Comparison of ENCODE assay signal across 1 cellular context in the genomic region with DNA sequence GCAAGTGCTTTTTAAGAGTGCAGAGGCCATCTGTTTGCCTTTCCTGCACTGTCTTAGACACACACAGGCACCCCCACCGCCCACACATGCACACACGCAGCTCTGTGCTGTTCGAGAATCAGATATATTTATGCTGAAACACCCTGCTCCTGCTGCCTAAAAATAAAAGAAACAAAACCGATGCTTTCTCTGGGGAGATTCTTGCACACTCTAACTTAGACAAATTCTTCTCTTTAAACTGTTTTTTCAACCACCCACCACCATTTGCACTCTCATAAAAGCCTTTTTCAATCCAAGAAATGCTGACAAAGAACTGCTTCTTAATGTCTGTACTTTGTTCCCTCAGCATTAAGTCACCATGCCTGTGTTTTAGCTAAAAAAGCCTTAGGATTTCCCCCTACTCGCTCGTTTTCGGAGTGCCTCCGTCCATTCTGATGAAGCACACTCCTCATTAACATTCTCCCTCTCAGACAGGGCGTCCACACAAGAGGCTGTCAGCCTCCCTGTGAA.
TF ChIP-seq lines count a peak whose summit lies in the region.

No MANE protein-coding gene starts in this region.

TF ChIP-seq in HEK293, 187 proteins besides CTCF, POLR2A, EP300 and RAD21 (continued from another document):
- TF ChIP-seq, protein P1, sequence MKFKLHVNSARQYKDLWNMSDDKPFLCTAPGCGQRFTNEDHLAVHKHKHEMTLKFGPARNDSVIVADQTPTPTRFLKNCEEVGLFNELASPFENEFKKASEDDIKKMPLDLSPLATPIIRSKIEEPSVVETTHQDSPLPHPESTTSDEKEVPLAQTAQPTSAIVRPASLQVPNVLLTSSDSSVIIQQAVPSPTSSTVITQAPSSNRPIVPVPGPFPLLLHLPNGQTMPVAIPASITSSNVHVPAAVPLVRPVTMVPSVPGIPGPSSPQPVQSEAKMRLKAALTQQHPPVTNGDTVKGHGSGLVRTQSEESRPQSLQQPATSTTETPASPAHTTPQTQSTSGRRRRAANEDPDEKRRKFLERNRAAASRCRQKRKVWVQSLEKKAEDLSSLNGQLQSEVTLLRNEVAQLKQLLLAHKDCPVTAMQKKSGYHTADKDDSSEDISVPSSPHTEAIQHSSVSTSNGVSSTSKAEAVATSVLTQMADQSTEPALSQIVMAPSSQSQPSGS (tag by site-specific recombination; IDR thresholded peaks at IDR 0.05; ENCODE audit: low read depth) = no peak
- TF ChIP-seq ZNF629 (tag by site-specific recombination; IDR thresholded peaks at IDR 0.05) = no peak
- no peak for TF ChIP-seq ZNF544 (tag by site-specific recombination; IDR thresholded peaks at IDR 0.05)
- no peak for TF ChIP-seq ZNF354C (tag by site-specific recombination; IDR thresholded peaks at IDR 0.05; ENCODE audit: borderline replicate concordance, low read depth)
- TF ChIP-seq GLIS2 (tag by site-specific recombination; IDR thresholded peaks at IDR 0.05) = no peak
- no peak for TF ChIP-seq MEIS1 (CRISPR knock-in tag; IDR thresholded peaks at IDR 0.05; ENCODE audit: borderline replicate concordance)
- TF ChIP-seq, protein P2, sequence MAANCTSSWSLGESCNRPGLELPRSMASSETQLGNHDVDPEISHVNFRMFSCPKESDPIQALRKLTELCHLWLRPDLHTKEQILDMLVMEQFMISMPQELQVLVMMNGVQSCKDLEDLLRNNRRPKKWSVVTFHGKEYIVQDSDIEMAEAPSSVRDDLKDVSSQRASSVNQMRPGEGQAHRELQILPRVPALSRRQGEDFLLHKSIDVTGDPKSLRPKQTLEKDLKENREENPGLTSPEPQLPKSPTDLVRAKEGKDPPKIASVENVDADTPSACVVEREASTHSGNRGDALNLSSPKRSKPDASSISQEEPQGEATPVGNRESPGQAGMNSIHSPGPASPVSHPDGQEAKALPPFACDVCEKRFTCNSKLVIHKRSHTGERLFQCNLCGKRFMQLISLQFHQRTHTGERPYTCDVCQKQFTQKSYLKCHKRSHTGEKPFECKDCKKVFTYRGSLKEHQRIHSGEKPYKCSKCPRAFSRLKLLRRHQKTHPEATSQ (tag by site-specific recombination; IDR thresholded peaks at IDR 0.05) = no peak
- no peak for TF ChIP-seq ZNF501 (tag by site-specific recombination; IDR thresholded peaks at IDR 0.05)
- TF ChIP-seq, protein P3, sequence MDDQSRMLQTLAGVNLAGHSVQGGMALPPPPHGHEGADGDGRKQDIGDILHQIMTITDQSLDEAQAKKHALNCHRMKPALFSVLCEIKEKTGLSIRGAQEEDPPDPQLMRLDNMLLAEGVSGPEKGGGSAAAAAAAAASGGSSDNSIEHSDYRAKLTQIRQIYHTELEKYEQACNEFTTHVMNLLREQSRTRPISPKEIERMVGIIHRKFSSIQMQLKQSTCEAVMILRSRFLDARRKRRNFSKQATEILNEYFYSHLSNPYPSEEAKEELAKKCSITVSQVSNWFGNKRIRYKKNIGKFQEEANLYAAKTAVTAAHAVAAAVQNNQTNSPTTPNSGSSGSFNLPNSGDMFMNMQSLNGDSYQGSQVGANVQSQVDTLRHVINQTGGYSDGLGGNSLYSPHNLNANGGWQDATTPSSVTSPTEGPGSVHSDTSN (CRISPR knock-in tag; IDR thresholded peaks at IDR 0.05) = no peak
- no peak for TF ChIP-seq ZNF214 (tag by site-specific recombination; IDR thresholded peaks at IDR 0.05; ENCODE audit: borderline replicate concordance)
- TF ChIP-seq ZFHX2 (tag by site-specific recombination; conservative IDR thresholded peaks at IDR 0.05) = peak; percentile 65
- TF ChIP-seq ZNF707 (tag by site-specific recombination; IDR thresholded peaks at IDR 0.05) = no peak
